Comparison of ENCODE assay signal across 26 cellular contexts in the genomic region with DNA sequence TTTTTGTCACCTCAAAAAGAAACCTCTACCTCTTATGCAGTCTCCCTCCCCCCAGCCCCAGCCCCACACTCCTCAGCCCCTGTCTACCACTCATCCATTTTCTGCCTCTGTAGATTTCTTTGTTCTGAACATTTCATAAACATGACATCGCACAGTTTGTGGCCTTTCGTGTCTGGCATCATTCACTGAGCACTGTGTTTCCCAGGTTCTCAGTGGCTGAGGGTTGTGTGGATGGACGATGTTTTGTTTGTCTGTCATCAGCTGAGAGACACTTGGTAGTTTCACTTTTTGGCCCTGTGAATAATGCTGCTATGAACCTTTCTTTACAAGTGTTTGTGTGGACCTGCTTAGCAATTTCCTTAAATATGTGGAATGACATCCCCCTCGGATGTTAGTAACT.
DNase-seq lines count a peak whose midpoint lies in the region; ATAC-seq and TF ChIP-seq lines count a peak whose summit lies in the region.
"Had no signal": no experiment of that assay in that cellular context is flagged by ENCODE, and none has a peak within 500 bp of the region (broad histone marks: within the 10 kb centered on the region; RNA-seq: fewer than 3 reads in every experiment).

No MANE protein-coding gene starts in this region.

- peak overlapping the region; percentile 83 for H3K27ac ChIP-seq in endodermal cell (ENCODE audit: low read depth, low read length)
- H3K27ac ChIP-seq: BLaER1, GM23248 had no signal

- H3K9me3 ChIP-seq in T-helper 17 cell (ENCODE audit: control insufficient read depth, low read length, poor library complexity, severe bottlenecking) (no peaks in the 10 kb centered on the region), endodermal cell (ENCODE audit: control insufficient read depth, low read length) (no peaks in the 10 kb centered on the region)
- H3K9me3 ChIP-seq: BLaER1, gastrocnemius medialis, transverse colon had no signal

- POLR2A ChIA-PET in activated CD8-positive, alpha-beta T cell treated with anti-CD3 and anti-CD28 coated beads for 36 hours (lab: Charles Lee) = no interaction called here
- POLR2A ChIA-PET in activated CD8-positive, alpha-beta T cell treated with anti-CD3 and anti-CD28 coated beads, Interleukin-2, amount 10 ng/mL, durations not matched to agents 7 days and 5 days (lab: Charles Lee) = no interaction called here

- 82 to 87% methylated on average over 3 to 4 of the region's 4 CpGs for WGBS in endodermal cell (ENCODE audit: insufficient coverage in 1 of 2, insufficient read length in 1 of 2), 2 experiments

- H3K9ac ChIP-seq in endodermal cell (ENCODE audit: extremely low read depth, low read length, poor library complexity, severe bottlenecking) = no peak overlapping the region
- H3K9ac ChIP-seq: BLaER1, GM23248 had no signal

- in situ Hi-C loops in KBM-7 (cut with MboI; ENCODE audit: low pct_unique_long_range_greater_than_20kb, low sequenced_read_pairs) = no loop called here

- no peaks in the 10 kb centered on the region for H3K9me3 Mint-ChIP-seq in activated CD8-positive, alpha-beta T cell treated with anti-CD3 and anti-CD28 coated beads for 36 hours
- H3K9me3 Mint-ChIP-seq in activated CD8-positive, alpha-beta T cell treated with anti-CD3 and anti-CD28 coated beads, Interleukin-2, amount 10 ng/mL, durations not matched to agents 7 days and 5 days (ENCODE audit: insufficient read depth) = no peaks in the 10 kb centered on the region
- H3K9me3 Mint-ChIP-seq in endodermal cell = no peaks in the 10 kb centered on the region
- H3K9me3 Mint-ChIP-seq in stimulated activated memory B cell treated with anti-CD40 and anti-IgM and Interleukin-4, amounts not matched to agents 10 μg/mL and 1 μg/mL and 100 μg/mL, for 72 hours = no peaks in the 10 kb centered on the region
- no peaks in the 10 kb centered on the region for H3K9me3 Mint-ChIP-seq in activated T-helper 1 cell treated with anti-CD3 and anti-CD28 coated beads, Interleukin-12 subunit alpha, Interleukin-12 subunit beta, Interleukin-2, Interleukin-4 antibody, amounts not matched to agents 30 ng/mL and 10 ng/mL and 1 ng/mL, durations not matched to agents 14 hours and 24 hours and 36 hours
- H3K9me3 Mint-ChIP-seq: stimulated activated naive CD8-positive, alpha-beta T cell treated with anti-CD3 and anti-CD28 coated beads, Interleukin-15, Interleukin-2, amounts not matched to agents 100 ng/mL and 50 ng/mL, for 24 hours had no signal

- no peaks in the 10 kb centered on the region for H3K4me1 ChIP-seq in endodermal cell (ENCODE audit: control insufficient read depth, insufficient read depth, low read length)

- H3K36me3 ChIP-seq in endodermal cell (ENCODE audit: control insufficient read depth, insufficient read depth, low read length) = peaks cover 37% of the 10 kb centered on the region
- H3K36me3 ChIP-seq: gastrocnemius medialis, transverse colon had no signal

- no peaks in the 10 kb centered on the region for H3K27me3 ChIP-seq in endodermal cell (ENCODE audit: control insufficient read depth, insufficient read depth, low read length, poor library complexity, severe bottlenecking)
- H3K27me3 ChIP-seq: BLaER1, gastrocnemius medialis, transverse colon had no signal

- TF ChIP-seq CTCF in activated CD8-positive, alpha-beta T cell treated with anti-CD3 and anti-CD28 coated beads for 36 hours (IDR thresholded peaks at IDR 0.05) = no peak
- no peak for TF ChIP-seq CTCF in endodermal cell (conservative IDR thresholded peaks at IDR 0.05)

- CTCF ChIA-PET in activated CD8-positive, alpha-beta T cell treated with anti-CD3 and anti-CD28 coated beads for 36 hours (lab: Charles Lee) = no interaction called here
- CTCF ChIA-PET in activated CD8-positive, alpha-beta T cell treated with anti-CD3 and anti-CD28 coated beads, Interleukin-2, amount 10 ng/mL, durations not matched to agents 7 days and 5 days (lab: Charles Lee) = no interaction called here

- no peak for DNase-seq in activated CD8-positive, alpha-beta T cell treated with anti-CD3 and anti-CD28 coated beads for 36 hours
- no peak for DNase-seq in activated CD8-positive, alpha-beta T cell treated with anti-CD3 and anti-CD28 coated beads, Interleukin-2, amount 10 ng/mL, durations not matched to agents 7 days and 5 days
- DNase-seq in T-helper 17 cell = no peak
- no peak for DNase-seq in endodermal cell
- DNase-seq in activated T-helper 1 cell treated with anti-CD3 and anti-CD28 coated beads, Interleukin-12 subunit alpha, Interleukin-12 subunit beta, Interleukin-2, Interleukin-4 antibody, amounts not matched to agents 30 ng/mL and 10 ng/mL and 1 ng/mL, durations not matched to agents 14 hours and 24 hours and 36 hours (ENCODE audit: low spot score) = no peak
- no peak for DNase-seq in KBM-7
- DNase-seq: activated gamma-delta T cell; aorta; Calu3; effector CD8-positive, alpha-beta T cell; EL; GM23248; Kasumi-1; NCI-H1048; NCI-H1930; NCI-H226; occipital lobe; OCI-M1 had no signal

- H3K27me3 Mint-ChIP-seq in activated CD8-positive, alpha-beta T cell treated with anti-CD3 and anti-CD28 coated beads for 36 hours = no peaks in the 10 kb centered on the region
- no peaks in the 10 kb centered on the region for H3K27me3 Mint-ChIP-seq in activated CD8-positive, alpha-beta T cell treated with anti-CD3 and anti-CD28 coated beads, Interleukin-2, amount 10 ng/mL, durations not matched to agents 7 days and 5 days (ENCODE audit: low read depth)
- H3K27me3 Mint-ChIP-seq in T-helper 17 cell (no peaks in the 10 kb centered on the region), endodermal cell (ENCODE audit: insufficient read depth) (no peaks in the 10 kb centered on the region)
- H3K27me3 Mint-ChIP-seq in stimulated activated memory B cell treated with anti-CD40 and anti-IgM and Interleukin-4, amounts not matched to agents 10 μg/mL and 1 μg/mL and 100 μg/mL, for 72 hours = no peaks in the 10 kb centered on the region
- H3K27me3 Mint-ChIP-seq in activated T-helper 1 cell treated with anti-CD3 and anti-CD28 coated beads, Interleukin-12 subunit alpha, Interleukin-12 subunit beta, Interleukin-2, Interleukin-4 antibody, amounts not matched to agents 30 ng/mL and 10 ng/mL and 1 ng/mL, durations not matched to agents 14 hours and 24 hours and 36 hours (ENCODE audit: insufficient read depth) = no peaks in the 10 kb centered on the region
- H3K27me3 Mint-ChIP-seq: stimulated activated naive CD8-positive, alpha-beta T cell treated with anti-CD3 and anti-CD28 coated beads, Interleukin-15, Interleukin-2, amounts not matched to agents 100 ng/mL and 50 ng/mL, for 24 hours had no signal

- peaks cover 12% of the 10 kb centered on the region for H3K4me1 Mint-ChIP-seq in activated CD8-positive, alpha-beta T cell treated with anti-CD3 and anti-CD28 coated beads for 36 hours (ENCODE audit: low read depth)
- peaks cover 8% of the 10 kb centered on the region for H3K4me1 Mint-ChIP-seq in activated CD8-positive, alpha-beta T cell treated with anti-CD3 and anti-CD28 coated beads, Interleukin-2, amount 10 ng/mL, durations not matched to agents 7 days and 5 days (ENCODE audit: low read depth)
- peaks cover 26% of the 10 kb centered on the region for H3K4me1 Mint-ChIP-seq in T-helper 17 cell
- peaks cover 10% of the 10 kb centered on the region for H3K4me1 Mint-ChIP-seq in endodermal cell
- H3K4me1 Mint-ChIP-seq in stimulated activated memory B cell treated with anti-CD40 and anti-IgM and Interleukin-4, amounts not matched to agents 10 μg/mL and 1 μg/mL and 100 μg/mL, for 72 hours = peaks cover 8% of the 10 kb centered on the region
- H3K4me1 Mint-ChIP-seq in activated T-helper 1 cell treated with anti-CD3 and anti-CD28 coated beads, Interleukin-12 subunit alpha, Interleukin-12 subunit beta, Interleukin-2, Interleukin-4 antibody, amounts not matched to agents 30 ng/mL and 10 ng/mL and 1 ng/mL, durations not matched to agents 14 hours and 24 hours and 36 hours (ENCODE audit: low read depth) = peaks cover 8% of the 10 kb centered on the region

- peak overlapping the region; percentile 27 for H3K27ac Mint-ChIP-seq in activated CD8-positive, alpha-beta T cell treated with anti-CD3 and anti-CD28 coated beads for 36 hours
- no peak overlapping the region for H3K27ac Mint-ChIP-seq in activated CD8-positive, alpha-beta T cell treated with anti-CD3 and anti-CD28 coated beads, Interleukin-2, amount 10 ng/mL, durations not matched to agents 7 days and 5 days
- H3K27ac Mint-ChIP-seq in T-helper 17 cell (peak overlapping the region; percentile 6), endodermal cell (no peak overlapping the region)
- H3K27ac Mint-ChIP-seq in stimulated activated memory B cell treated with anti-CD40 and anti-IgM and Interleukin-4, amounts not matched to agents 10 μg/mL and 1 μg/mL and 100 μg/mL, for 72 hours = peak overlapping the region; percentile 13
- H3K27ac Mint-ChIP-seq in activated T-helper 1 cell treated with anti-CD3 and anti-CD28 coated beads, Interleukin-12 subunit alpha, Interleukin-12 subunit beta, Interleukin-2, Interleukin-4 antibody, amounts not matched to agents 30 ng/mL and 10 ng/mL and 1 ng/mL, durations not matched to agents 14 hours and 24 hours and 36 hours = no peak overlapping the region
- H3K27ac Mint-ChIP-seq: stimulated activated naive CD8-positive, alpha-beta T cell treated with anti-CD3 and anti-CD28 coated beads, Interleukin-15, Interleukin-2, amounts not matched to agents 100 ng/mL and 50 ng/mL, for 24 hours had no signal

- ATAC-seq in activated CD8-positive, alpha-beta T cell treated with anti-CD3 and anti-CD28 coated beads for 36 hours = no peak
- ATAC-seq in activated CD8-positive, alpha-beta T cell treated with anti-CD3 and anti-CD28 coated beads, Interleukin-2, amount 10 ng/mL, durations not matched to agents 7 days and 5 days = no peak
- ATAC-seq in T-helper 17 cell = no peak
- no peak for ATAC-seq in stimulated activated memory B cell treated with anti-CD40 and anti-IgM and Interleukin-4, amounts not matched to agents 10 μg/mL and 1 μg/mL and 100 μg/mL, for 72 hours
- no peak for ATAC-seq in GM21619 (IDR thresholded peaks at IDR 0.05; ENCODE audit: unreplicated experiment)
- ATAC-seq: gastrocnemius medialis had no signal

- H3K4me3 Mint-ChIP-seq in activated CD8-positive, alpha-beta T cell treated with anti-CD3 and anti-CD28 coated beads for 36 hours = no peak overlapping the region
- H3K4me3 Mint-ChIP-seq in activated CD8-positive, alpha-beta T cell treated with anti-CD3 and anti-CD28 coated beads, Interleukin-2, amount 10 ng/mL, durations not matched to agents 7 days and 5 days = no peak overlapping the region
- no peak overlapping the region for H3K4me3 Mint-ChIP-seq in T-helper 17 cell
- H3K4me3 Mint-ChIP-seq in endodermal cell = no peak overlapping the region
- H3K4me3 Mint-ChIP-seq in stimulated activated memory B cell treated with anti-CD40 and anti-IgM and Interleukin-4, amounts not matched to agents 10 μg/mL and 1 μg/mL and 100 μg/mL, for 72 hours = no peak overlapping the region
- no peak overlapping the region for H3K4me3 Mint-ChIP-seq in activated T-helper 1 cell treated with anti-CD3 and anti-CD28 coated beads, Interleukin-12 subunit alpha, Interleukin-12 subunit beta, Interleukin-2, Interleukin-4 antibody, amounts not matched to agents 30 ng/mL and 10 ng/mL and 1 ng/mL, durations not matched to agents 14 hours and 24 hours and 36 hours
- H3K4me3 Mint-ChIP-seq: stimulated activated naive CD8-positive, alpha-beta T cell treated with anti-CD3 and anti-CD28 coated beads, Interleukin-15, Interleukin-2, amounts not matched to agents 100 ng/mL and 50 ng/mL, for 24 hours had no signal

- no peak overlapping the region for H3K4me3 ChIP-seq in endodermal cell (ENCODE audit: low read length)
- H3K4me3 ChIP-seq: BLaER1, gastrocnemius medialis, GM23248, lung, smooth muscle cell, transverse colon had no signal

- intact Hi-C loops in activated CD8-positive, alpha-beta T cell treated with anti-CD3 and anti-CD28 coated beads for 36 hours (cut with micrococcal nuclease) = no loop called here
- intact Hi-C loops in activated T-helper 1 cell treated with anti-CD3 and anti-CD28 coated beads, Interleukin-12 subunit alpha, Interleukin-12 subunit beta, Interleukin-2, Interleukin-4 antibody, amounts not matched to agents 30 ng/mL and 10 ng/mL and 1 ng/mL, durations not matched to agents 14 hours and 24 hours and 36 hours (cut with micrococcal nuclease) = no loop called here

- peaks cover 5% of the 10 kb centered on the region for H3K36me3 Mint-ChIP-seq in activated CD8-positive, alpha-beta T cell treated with anti-CD3 and anti-CD28 coated beads for 36 hours (ENCODE audit: low read depth)
- H3K36me3 Mint-ChIP-seq in activated CD8-positive, alpha-beta T cell treated with anti-CD3 and anti-CD28 coated beads, Interleukin-2, amount 10 ng/mL, durations not matched to agents 7 days and 5 days (ENCODE audit: low read depth) = peaks cover 12% of the 10 kb centered on the region
- peaks cover 8% of the 10 kb centered on the region for H3K36me3 Mint-ChIP-seq in T-helper 17 cell (ENCODE audit: low read depth)
- peaks cover 26% of the 10 kb centered on the region for H3K36me3 Mint-ChIP-seq in endodermal cell (ENCODE audit: low read depth)
- peaks cover 48% of the 10 kb centered on the region for H3K36me3 Mint-ChIP-seq in stimulated activated memory B cell treated with anti-CD40 and anti-IgM and Interleukin-4, amounts not matched to agents 10 μg/mL and 1 μg/mL and 100 μg/mL, for 72 hours
- peaks cover 17% of the 10 kb centered on the region for H3K36me3 Mint-ChIP-seq in activated T-helper 1 cell treated with anti-CD3 and anti-CD28 coated beads, Interleukin-12 subunit alpha, Interleukin-12 subunit beta, Interleukin-2, Interleukin-4 antibody, amounts not matched to agents 30 ng/mL and 10 ng/mL and 1 ng/mL, durations not matched to agents 14 hours and 24 hours and 36 hours (ENCODE audit: low read depth)

Comparison
In these comparisons a context has a peak if more than half of its experiments do, and no peak if none do; other contexts are left out.
1. H3K27ac Mint-ChIP-seq: peak in activated CD8-positive, alpha-beta T cell treated with anti-CD3 and anti-CD28 coated beads for 36 hours (single experiment), T-helper 17 cell (single experiment) and stimulated activated memory B cell treated with anti-CD40 and anti-IgM and Interleukin-4, amounts not matched to agents 10 μg/mL and 1 μg/mL and 100 μg/mL, for 72 hours (single experiment); none in activated CD8-positive, alpha-beta T cell treated with anti-CD3 and anti-CD28 coated beads, Interleukin-2, amount 10 ng/mL, durations not matched to agents 7 days and 5 days (single experiment), endodermal cell (single experiment) and activated T-helper 1 cell treated with anti-CD3 and anti-CD28 coated beads, Interleukin-12 subunit alpha, Interleukin-12 subunit beta, Interleukin-2, Interleukin-4 antibody, amounts not matched to agents 30 ng/mL and 10 ng/mL and 1 ng/mL, durations not matched to agents 14 hours and 24 hours and 36 hours (single experiment).